Comparison of ENCODE assay signal across 20 cellular contexts in the genomic region with DNA sequence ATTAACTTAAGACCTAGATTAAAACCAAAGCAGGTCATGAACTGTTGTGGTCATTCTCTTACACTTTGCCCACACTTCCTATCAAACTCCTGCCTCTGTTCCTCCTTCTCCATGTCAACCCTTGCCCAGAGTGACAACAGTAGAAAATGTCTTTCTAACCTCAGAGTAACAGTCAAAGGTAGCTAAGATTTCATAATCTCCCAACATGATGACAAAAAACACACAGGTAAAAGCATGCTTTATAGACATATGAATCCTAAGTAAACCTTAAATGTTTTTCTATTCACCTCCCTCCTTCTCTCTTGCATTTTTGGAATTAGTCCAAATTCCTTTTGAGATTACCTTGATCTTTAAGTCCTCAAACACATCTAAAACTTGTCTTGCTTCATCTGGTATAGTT.
DNase-seq lines count a peak whose midpoint lies in the region; ATAC-seq and TF ChIP-seq lines count a peak whose summit lies in the region.
"Had no signal": no experiment of that assay in that cellular context is flagged by ENCODE, and none has a peak within 500 bp of the region (broad histone marks: within the 10 kb centered on the region; RNA-seq: fewer than 3 reads in every experiment).

No MANE protein-coding gene starts in this region.

- TF ChIP-seq CTCF in mammary epithelial cell (conservative IDR thresholded peaks at IDR 0.05 in 1 of 2, IDR thresholded peaks at IDR 0.05 in 1 of 2; ENCODE audit: extremely low read depth in 1 of 2, insufficient read depth in 1 of 2, low read depth in 1 of 2, low read length in 2 of 2) (no peak), SK-N-SH (IDR thresholded peaks at IDR 0.05) (no peak)

- CTCF ChIA-PET in mammary epithelial cell (lab: Charles Lee; ENCODE audit: low non-redundant PET): no interaction called here
- CTCF ChIA-PET in SK-N-SH (lab: Yijun Ruan, JAX): no interaction called here

- POLR2A ChIA-PET in SK-N-SH (lab: Yijun Ruan, JAX): no interaction called here

- H2AFZ ChIP-seq in mammary epithelial cell (ENCODE audit: low read depth, low read length) (no peak overlapping the region), SK-N-SH (ENCODE audit: low read depth) (no peak overlapping the region)

- no peak for TF ChIP-seq RAD21 in SK-N-SH (IDR thresholded peaks at IDR 0.05; ENCODE audit: low read length)

- dilution Hi-C loops in mammary epithelial cell (cut with HindIII; ENCODE audit: low sequenced_read_pairs): no loop called here

- H3K4me3 ChIP-seq in mammary epithelial cell (replicated peaks in 1 of 3; ENCODE audit: insufficient read depth in 1 of 3, low read depth in 2 of 3, low read length in 3 of 3): no peak overlapping the region
- H3K4me3 ChIP-seq in SK-N-SH (ENCODE audit: low read depth in 2 of 2, low read length in 1 of 2): no peak overlapping the region
- H3K4me3 ChIP-seq: prostate gland, spleen had no signal

- TF ChIP-seq EP300 in SK-N-SH (IDR thresholded peaks at IDR 0.05; ENCODE audit: borderline replicate concordance in 1 of 2, low read depth in 1 of 2, low read length in 1 of 2): no peak

- no peaks in the 10 kb centered on the region for H3K9me2 ChIP-seq in SK-N-SH

- BruUV-seq in mammary epithelial cell (replicated peaks; lab: Mats Ljungman, UMichigan): no TSS peak

- H3K36me3 ChIP-seq in mammary epithelial cell (ENCODE audit: insufficient read depth, low read length): no peaks in the 10 kb centered on the region
- no peaks in the 10 kb centered on the region for H3K36me3 ChIP-seq in SK-N-SH (replicated peaks in 1 of 2; ENCODE audit: control insufficient read depth in 1 of 2, insufficient read depth in 2 of 2, low read length in 1 of 2)
- H3K36me3 ChIP-seq: prostate gland, spleen had no signal

- H4K20me1 ChIP-seq in mammary epithelial cell (ENCODE audit: insufficient read depth, low read length) (no peaks in the 10 kb centered on the region), SK-N-SH (ENCODE audit: insufficient read depth) (no peaks in the 10 kb centered on the region)

- intact Hi-C loops in mammary epithelial cell (cut with micrococcal nuclease): loop anchor here (2.0 to 10.0 kb wide), 2 partner anchors 56 to 80 kb away; no protein-coding TSS in a partner anchor

- no peak overlapping the region for H3K9ac ChIP-seq in mammary epithelial cell (ENCODE audit: insufficient read depth, low read length)
- H3K9ac ChIP-seq in SK-N-SH: no peak overlapping the region

- DNase-seq in mammary epithelial cell (peak; percentile 9), SK-N-SH (no peak), middle frontal gyrus (ENCODE audit: extremely low spot score, low spot score) (no peak), SW 1271 (lab: John Stamatoyannopoulos, UW) (no peak)
- DNase-seq: ACHN; activated CD4-positive, alpha-beta memory T cell treated with anti-CD3 and anti-CD28 coated beads for 36 hours; activated naive CD8-positive, alpha-beta T cell treated with anti-CD3 and anti-CD28 coated beads, Interleukin-2, amount 50 U/mL, for 24 hours; CD8-positive, alpha-beta T cell; central memory CD4-positive, alpha-beta T cell; effector CD8-positive, alpha-beta T cell; H7; naive B cell; NCI-H2081; NCI-H526 treated with DMSO at 0.1 percent for 48 hours; spleen had no signal

- no peaks in the 10 kb centered on the region for H3K9me3 ChIP-seq in mammary epithelial cell (replicated peaks; ENCODE audit: insufficient read depth, low read length)
- H3K9me3 ChIP-seq in SK-N-SH: no peaks in the 10 kb centered on the region
- H3K9me3 ChIP-seq: prostate gland had no signal

- in situ Hi-C loops in mammary epithelial cell (cut with MboI; ENCODE audit: low sequenced_read_pairs in 2 of 2): no loop called here

- H3K4me1 ChIP-seq in mammary epithelial cell (ENCODE audit: insufficient read depth, low read length) (peaks cover 25% of the 10 kb centered on the region), SK-N-SH (ENCODE audit: control insufficient read depth in 1 of 2, insufficient read depth in 2 of 2, low read depth in 1 of 2, low read length in 1 of 2) (peaks cover 0 to 11% of the 10 kb centered on the region in 2 experiments; a peak in 2 of 4 replicates)
- H3K4me1 ChIP-seq: prostate gland, spleen had no signal

- peak; percentile 31 for ATAC-seq in GM18511 (IDR thresholded peaks at IDR 0.05; ENCODE audit: unreplicated experiment)
- peak; percentile 11 for ATAC-seq in GM21360 (IDR thresholded peaks at IDR 0.05; ENCODE audit: unreplicated experiment)
- peak; percentile 16 for ATAC-seq in HG03095 (IDR thresholded peaks at IDR 0.05; ENCODE audit: unreplicated experiment)
- no peak for ATAC-seq in GM21367 (IDR thresholded peaks at IDR 0.05; ENCODE audit: unreplicated experiment)
- ATAC-seq: activated naive CD8-positive, alpha-beta T cell treated with anti-CD3 and anti-CD28 coated beads, Interleukin-2, amount 50 U/mL, for 24 hours; CD8-positive, alpha-beta T cell had no signal

- H3K4me2 ChIP-seq in mammary epithelial cell (ENCODE audit: insufficient read depth, low read depth, low read length) (no peak overlapping the region), SK-N-SH (no peak overlapping the region)

- no peak overlapping the region for H3K27ac ChIP-seq in mammary epithelial cell (ENCODE audit: insufficient read depth, low read depth, low read length)
- H3K27ac ChIP-seq in SK-N-SH (ENCODE audit: low read depth in 2 of 2, low read length in 1 of 2): no peak overlapping the region
- H3K27ac ChIP-seq: prostate gland, spleen had no signal

- H3K27me3 ChIP-seq in mammary epithelial cell (ENCODE audit: insufficient read depth, low read length) (no peaks in the 10 kb centered on the region), SK-N-SH (ENCODE audit: insufficient read depth) (no peaks in the 10 kb centered on the region)
- H3K27me3 ChIP-seq: spleen had no signal

- H3F3A ChIP-seq in SK-N-SH (replicated peaks; ENCODE audit: insufficient read depth): no peaks in the 10 kb centered on the region

- H3K79me2 ChIP-seq in mammary epithelial cell (ENCODE audit: insufficient read depth, low read length) (no peaks in the 10 kb centered on the region), SK-N-SH (ENCODE audit: insufficient read depth) (no peaks in the 10 kb centered on the region)

TF ChIP-seq in SK-N-SH, 30 proteins besides CTCF, POLR2A, EP300 and RAD21:
- no peak for TF ChIP-seq FOSL2 (IDR thresholded peaks at IDR 0.05; ENCODE audit: borderline replicate concordance, low read depth)
TF ChIP-seq in SK-N-SH: peak in this region for 0.
